Comparison of ENCODE assay signal across 8 cellular contexts in the genomic region with DNA sequence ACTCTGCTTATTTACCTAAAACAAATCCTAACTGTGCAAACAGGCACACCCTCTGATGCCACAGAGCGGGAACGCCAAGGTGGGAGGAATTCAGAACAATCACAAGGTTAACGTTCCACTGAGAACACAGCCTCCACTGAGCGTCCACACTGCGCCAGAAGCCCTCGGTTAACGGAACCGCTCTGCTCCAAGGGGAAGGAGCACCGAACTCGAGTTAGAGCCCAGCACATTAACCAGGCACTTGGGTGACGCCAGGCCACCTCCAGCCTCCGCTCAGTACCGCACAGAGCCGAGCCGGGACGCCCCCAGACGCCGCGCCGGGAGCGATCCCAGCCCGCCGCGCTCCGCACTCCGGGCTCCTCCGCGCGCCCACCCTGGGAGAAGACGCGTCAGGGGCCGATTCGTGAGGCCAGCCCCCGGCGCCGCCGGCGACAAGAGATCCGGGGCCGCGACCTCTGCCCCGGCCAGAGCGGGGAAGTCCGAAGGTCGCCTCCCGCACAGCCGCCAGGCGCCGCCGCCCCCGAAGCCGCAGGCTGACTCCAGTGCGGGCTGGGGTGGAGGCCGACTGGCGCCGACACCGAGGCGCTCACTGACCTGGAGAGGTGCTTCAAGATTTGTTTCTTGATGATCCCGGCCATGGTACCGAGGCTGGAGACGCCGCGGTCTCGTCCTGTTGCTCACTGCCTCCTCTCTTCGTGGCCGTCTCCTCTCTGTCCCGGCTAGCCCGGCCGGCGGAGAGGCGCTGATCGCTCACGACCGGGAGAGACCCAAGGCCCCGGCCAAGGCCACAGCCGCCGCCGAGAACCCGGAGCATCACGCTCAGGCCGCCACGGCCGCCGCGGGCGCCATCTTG. TPM values are rescaled to one million over a fixed set of nuclear protein-coding genes. Genes with fewer than 3 reads are reported as not detected.
DNase-seq lines count a peak whose midpoint lies in the region; ATAC-seq lines count a peak whose summit lies in the region.

No MANE protein-coding gene starts in this region.

- peak overlapping the region; percentile 85 for H3K56ac ChIP-seq in mesendoderm (ENCODE audit: low read length)

- H3K23ac ChIP-seq in mesendoderm (ENCODE audit: low read length) = peak overlapping the region; percentile 97

- H3K79me2 ChIP-seq in mesendoderm (ENCODE audit: control insufficient read depth, insufficient read depth, low read length) = peaks cover 27% of the 10 kb centered on the region

- H4K5ac ChIP-seq in mesendoderm (ENCODE audit: low read length) = no peak overlapping the region

- H2BK120ac ChIP-seq in mesendoderm (ENCODE audit: low read depth, low read length) = no peak overlapping the region

- no peak overlapping the region for H2BK15ac ChIP-seq in mesendoderm (replicated peaks; ENCODE audit: low read depth)

- no peak overlapping the region for H2AK5ac ChIP-seq in mesendoderm (ENCODE audit: low read length)

- peak overlapping the region; percentile 90 for H3K18ac ChIP-seq in mesendoderm (ENCODE audit: low read length)

- DNase-seq in NOMO-1 (lab: John Stamatoyannopoulos, UW; ENCODE audit: unreplicated experiment in 2 of 2) (peak; percentile 22 to 40), NOMO-1 treated with dmso at 0.1 percent for 144 hours (lab: John Stamatoyannopoulos, UW; ENCODE audit: unreplicated experiment) (no peak), NCI-H1417 treated with DMSO at 0.1 percent for 48 hours (lab: John Stamatoyannopoulos, UW) (peak; percentile 22), mesendoderm (peak; percentile 74)
- DNase-seq in activated CD4-positive, alpha-beta T cell treated with anti-CD3 and anti-CD28 coated beads for 4 hours = peak; percentile 31 to 36
- peak; percentile 29 for DNase-seq in effector CD8-positive, alpha-beta T cell (lab: John Stamatoyannopoulos, UW)
- peak; percentile 60 for DNase-seq in stimulated activated CD8-positive, alpha-beta memory T cell treated with anti-CD3 and anti-CD28 coated beads, Interleukin-4, amount 100 ng/mL, for 48 hours

- peak overlapping the region; percentile 76 for H3K4ac ChIP-seq in mesendoderm (ENCODE audit: low read depth, low read length)

- peaks cover 11% of the 10 kb centered on the region for H3K79me1 ChIP-seq in mesendoderm (ENCODE audit: low read length)

- H3K27me3 ChIP-seq in mesendoderm (ENCODE audit: insufficient read depth, low read length, poor library complexity) = no peaks in the 10 kb centered on the region

- H4K8ac ChIP-seq in mesendoderm (ENCODE audit: low read depth, low read length) = no peak overlapping the region

- peak overlapping the region; percentile 80 for H2BK5ac ChIP-seq in mesendoderm (ENCODE audit: low read length)

- WGBS in mesendoderm (ENCODE audit: extremely low coverage, insufficient coverage, low lambda C conversion rate) = no CpG with 5 or more reads among the region's 86 CpGs

- H3K27ac ChIP-seq in mesendoderm (ENCODE audit: low read depth, low read length) = peak overlapping the region; percentile 82

- no peaks in the 10 kb centered on the region for H3K36me3 ChIP-seq in mesendoderm (ENCODE audit: control insufficient read depth, insufficient read depth, low read length)

- peak overlapping the region; percentile 96 for H3K4me3 ChIP-seq in mesendoderm (ENCODE audit: low read length)

- H3K4me2 ChIP-seq in mesendoderm (ENCODE audit: low read length) = peak overlapping the region; percentile 96

- H3K9ac ChIP-seq in mesendoderm (ENCODE audit: low read length) = peak overlapping the region; percentile 94

- H3K4me1 ChIP-seq in mesendoderm (ENCODE audit: control insufficient read depth, low read depth, low read length) = no peaks in the 10 kb centered on the region

- peak; percentile 52 for ATAC-seq in HG02759 (IDR thresholded peaks at IDR 0.05; ENCODE audit: unreplicated experiment)

RNA-seq across cellular contexts. Expression of a gene that starts 0.5 kb away (rescaled TPM):
- polyA plus RNA-seq in mesendoderm (2013, experiment 1 of 2) = 15.7 TPM
- 16.0 TPM for polyA plus RNA-seq in mesendoderm (2013, experiment 2 of 2)

RNA-seq across cellular contexts. Expression of a gene that starts 58.4 kb away (rescaled TPM):
- 20.5 TPM for polyA plus RNA-seq in mesendoderm (2013, experiment 1 of 2)
- 19.9 TPM for polyA plus RNA-seq in mesendoderm (2013, experiment 2 of 2)
